18 cellular contexts compared by ENCODE assay signal in the genomic region with DNA sequence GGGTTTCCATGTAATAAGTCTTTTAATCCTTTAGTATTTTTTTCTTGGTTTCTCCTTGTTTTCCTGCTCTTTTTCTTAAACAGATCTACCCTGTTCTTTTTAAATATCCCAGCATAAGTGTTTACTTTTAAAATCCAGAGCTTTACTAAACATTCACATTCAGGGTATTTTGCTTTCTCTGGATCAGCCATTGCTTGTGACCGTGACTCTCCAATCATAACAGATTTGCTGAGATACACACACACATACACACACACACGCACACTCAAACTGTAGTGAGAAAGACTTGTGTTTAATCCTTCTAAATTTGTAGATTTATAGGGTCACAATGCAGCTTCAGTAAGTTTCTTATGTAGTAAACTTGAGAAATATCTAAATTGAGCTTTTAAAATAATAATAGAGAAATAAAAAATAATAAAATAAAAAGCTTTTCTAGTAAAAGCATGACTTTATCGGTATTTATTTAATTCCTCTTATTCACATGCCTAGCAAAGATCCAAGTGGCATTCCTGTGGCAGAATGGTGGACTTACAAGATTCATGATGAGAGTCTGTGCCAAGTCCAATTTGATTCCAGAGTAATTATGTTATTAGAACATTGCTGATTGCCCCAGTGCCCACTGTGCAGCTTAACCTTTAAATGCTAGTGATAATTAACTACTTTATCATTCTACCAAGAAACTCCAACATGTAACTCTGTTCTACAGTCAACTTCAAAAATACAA.
"Had no signal": no experiment of that assay in that cellular context is flagged by ENCODE, and none has a peak within 500 bp of the region (broad histone marks: within the 10 kb centered on the region; RNA-seq: fewer than 3 reads in every experiment).

No MANE protein-coding gene starts in this region.

- H3K27ac ChIP-seq: coronary artery, foreskin keratinocyte, right lobe of liver, suprapubic skin had no signal

- DNase-seq: activated CD4-positive, alpha-beta memory T cell treated with anti-CD3 and anti-CD28 coated beads, Interleukin-2, amount 10 ng/mL, durations not matched to agents 7 days and 5 days; activated CD4-positive, alpha-beta T cell treated with anti-CD3 and anti-CD28 coated beads for 4 hours; activated effector memory CD4-positive, alpha-beta T cell treated with anti-CD3 and anti-CD28 coated beads, Interleukin-2, amount 50 U/mL, for 16 hours; activated T-cell treated with anti-CD3 and anti-CD28 coated beads, Interleukin-2, amount 50 U/mL, for 4 hours; effector CD4-positive, alpha-beta T cell; foreskin keratinocyte; glutamatergic neuron; nephron progenitor cell; right lobe of liver; spleen had no signal

- H3K27ac Mint-ChIP-seq: activated CD4-positive, alpha-beta memory T cell treated with anti-CD3 and anti-CD28 coated beads, Interleukin-2, amount 10 ng/mL, durations not matched to agents 7 days and 5 days; activated naive CD4-positive, alpha-beta T cell treated with anti-CD3 and anti-CD28 coated beads, Interleukin-2, amount 50 U/mL, for 24 hours; brain; stimulated activated naive CD8-positive, alpha-beta T cell treated with anti-CD3 and anti-CD28 coated beads, Interleukin-15, Interleukin-2, amounts not matched to agents 100 ng/mL and 50 ng/mL, for 24 hours; WTC11 had no signal

- H3K27me3 ChIP-seq: foreskin keratinocyte, right lobe of liver, spleen, suprapubic skin had no signal

- H3K4me3 ChIP-seq: coronary artery, right lobe of liver, spleen, suprapubic skin had no signal

- ATAC-seq: activated T-cell treated with anti-CD3 and anti-CD28 coated beads, Interleukin-2, amount 50 U/mL, for 4 hours; foreskin keratinocyte had no signal

- H3K27me3 Mint-ChIP-seq: activated CD4-positive, alpha-beta memory T cell treated with anti-CD3 and anti-CD28 coated beads, Interleukin-2, amount 10 ng/mL, durations not matched to agents 7 days and 5 days; activated naive CD4-positive, alpha-beta T cell treated with anti-CD3 and anti-CD28 coated beads, Interleukin-2, amount 50 U/mL, for 24 hours; central memory CD8-positive, alpha-beta T cell; progenitor cell of endocrine pancreas; stimulated activated naive CD8-positive, alpha-beta T cell treated with anti-CD3 and anti-CD28 coated beads, Interleukin-15, Interleukin-2, amounts not matched to agents 100 ng/mL and 50 ng/mL, for 24 hours had no signal

- H3K9me3 Mint-ChIP-seq: activated naive CD4-positive, alpha-beta T cell treated with anti-CD3 and anti-CD28 coated beads, Interleukin-2, amount 50 U/mL, for 24 hours; activated T-cell treated with anti-CD3 and anti-CD28 coated beads, Interleukin-2, amount 50 U/mL, for 4 hours; brain; central memory CD8-positive, alpha-beta T cell; nephron progenitor cell; stimulated activated naive CD8-positive, alpha-beta T cell treated with anti-CD3 and anti-CD28 coated beads, Interleukin-15, Interleukin-2, amounts not matched to agents 100 ng/mL and 50 ng/mL, for 24 hours; WTC11 had no signal

- H3K4me1 ChIP-seq: foreskin keratinocyte, right lobe of liver, suprapubic skin had no signal

- H3K4me3 Mint-ChIP-seq: activated CD4-positive, alpha-beta memory T cell treated with anti-CD3 and anti-CD28 coated beads, Interleukin-2, amount 10 ng/mL, durations not matched to agents 7 days and 5 days; activated naive CD4-positive, alpha-beta T cell treated with anti-CD3 and anti-CD28 coated beads, Interleukin-2, amount 50 U/mL, for 24 hours; activated T-cell treated with anti-CD3 and anti-CD28 coated beads, Interleukin-2, amount 50 U/mL, for 4 hours; brain; central memory CD8-positive, alpha-beta T cell; nephron progenitor cell; stimulated activated naive CD8-positive, alpha-beta T cell treated with anti-CD3 and anti-CD28 coated beads, Interleukin-15, Interleukin-2, amounts not matched to agents 100 ng/mL and 50 ng/mL, for 24 hours; WTC11 had no signal

- H3K36me3 ChIP-seq: right lobe of liver had no signal

- H3K9me3 ChIP-seq: right lobe of liver, spleen, suprapubic skin had no signal
